21 cellular contexts compared by ENCODE assay signal in genomic region chr13:109281823-109282239, GRCh38.
DNase-seq lines count a peak whose midpoint lies in the region; ATAC-seq and TF ChIP-seq lines count a peak whose summit lies in the region.
"Had no signal": no experiment of that assay in that cellular context is flagged by ENCODE, and none has a peak within 500 bp of the region (broad histone marks: within the 10 kb centered on the region; RNA-seq: fewer than 3 reads in every experiment).

No MANE protein-coding gene starts in this region.

- H3K27me3 ChIP-seq in heart left ventricle (no peaks in the 10 kb centered on the region), neural progenitor cell (no peaks in the 10 kb centered on the region), mammary epithelial cell (ENCODE audit: insufficient read depth, low read length) (no peaks in the 10 kb centered on the region), Peyer's patch (no peaks in the 10 kb centered on the region)
- H3K27me3 ChIP-seq: MG63, SJCRH30 had no signal

- no peaks in the 10 kb centered on the region for H3F3A ChIP-seq in neural progenitor cell (ENCODE audit: low read depth)

- no peaks in the 10 kb centered on the region for H3K9me3 Mint-ChIP-seq in neural progenitor cell
- H3K9me3 Mint-ChIP-seq in activated T-helper 17 cell treated with anti-CD3 and anti-CD28 coated beads, Interleukin-2, amount 50 U/mL, for 72 hours, result no peaks in the 10 kb centered on the region

- TF ChIP-seq CTCF in heart left ventricle (IDR thresholded peaks at IDR 0.05) (no peak), neural progenitor cell (IDR thresholded peaks at IDR 0.05) (no peak), mammary epithelial cell (conservative IDR thresholded peaks at IDR 0.05 in 1 of 2, IDR thresholded peaks at IDR 0.05 in 1 of 2; ENCODE audit: extremely low read depth in 1 of 2, insufficient read depth in 1 of 2, low read depth in 1 of 2, low read length in 2 of 2) (no peak), Peyer's patch (IDR thresholded peaks at IDR 0.05) (no peak)

- dilution Hi-C loops in mammary epithelial cell (cut with HindIII; ENCODE audit: low sequenced_read_pairs), result no loop called here

- no peaks in the 10 kb centered on the region for H3K79me2 ChIP-seq in neural progenitor cell (ENCODE audit: low read depth)
- H3K79me2 ChIP-seq in mammary epithelial cell (ENCODE audit: insufficient read depth, low read length), result no peaks in the 10 kb centered on the region

- no peak overlapping the region for H3K27ac Mint-ChIP-seq in neural progenitor cell
- no peak overlapping the region for H3K27ac Mint-ChIP-seq in activated T-helper 17 cell treated with anti-CD3 and anti-CD28 coated beads, Interleukin-2, amount 50 U/mL, for 72 hours

- H3K36me3 ChIP-seq in heart left ventricle (no peaks in the 10 kb centered on the region), neural progenitor cell (no peaks in the 10 kb centered on the region), mammary epithelial cell (ENCODE audit: insufficient read depth, low read length) (no peaks in the 10 kb centered on the region), Peyer's patch (no peaks in the 10 kb centered on the region)
- H3K36me3 ChIP-seq: MG63, SJCRH30 had no signal

- no TSS peak for BruUV-seq in mammary epithelial cell (replicated peaks; lab: Mats Ljungman, UMichigan)

- H2AFZ ChIP-seq in neural progenitor cell (replicated peaks), result peak overlapping the region; percentile 4
- H2AFZ ChIP-seq in mammary epithelial cell (ENCODE audit: low read depth, low read length), result no peak overlapping the region

- CTCF ChIA-PET in mammary epithelial cell (lab: Charles Lee; ENCODE audit: low non-redundant PET), result no interaction called here

- TF ChIP-seq POLR2A in heart left ventricle (IDR thresholded peaks at IDR 0.05) (no peak), Peyer's patch (IDR thresholded peaks at IDR 0.05) (no peak)

- in situ Hi-C loops in mammary epithelial cell (cut with MboI; ENCODE audit: low sequenced_read_pairs in 2 of 2), result no loop called here

- H3K4me2 ChIP-seq in neural progenitor cell (no peak overlapping the region), mammary epithelial cell (ENCODE audit: insufficient read depth, low read depth, low read length) (no peak overlapping the region)

- ATAC-seq in Right ventricle myocardium inferior (peak; percentile 78), heart left ventricle (peak; percentile 85 to 94 (median 90))
- no peak for ATAC-seq in activated T-helper 17 cell treated with anti-CD3 and anti-CD28 coated beads, Interleukin-2, amount 50 U/mL, for 72 hours (replicated peaks)

- no peaks in the 10 kb centered on the region for H3K4me1 Mint-ChIP-seq in neural progenitor cell
- H3K4me1 Mint-ChIP-seq in activated T-helper 17 cell treated with anti-CD3 and anti-CD28 coated beads, Interleukin-2, amount 50 U/mL, for 72 hours, result no peaks in the 10 kb centered on the region

- H3K4me3 ChIP-seq in heart left ventricle (peak overlapping the region in 1 of 12 donors; percentile 24), neural progenitor cell (no peak overlapping the region), mammary epithelial cell (replicated peaks in 1 of 3; ENCODE audit: insufficient read depth in 1 of 3, low read depth in 2 of 3, low read length in 3 of 3) (no peak overlapping the region), Peyer's patch (no peak overlapping the region)
- H3K4me3 ChIP-seq: MG63, SJCRH30 had no signal

- no peak overlapping the region for H3K4me3 Mint-ChIP-seq in neural progenitor cell
- no peak overlapping the region for H3K4me3 Mint-ChIP-seq in activated T-helper 17 cell treated with anti-CD3 and anti-CD28 coated beads, Interleukin-2, amount 50 U/mL, for 72 hours

- intact Hi-C loops in Right ventricle myocardium inferior (cut with DNase I), result no loop called here
- intact Hi-C loops in cardiac septum (cut with DNase I), result loop anchor here (10.0 kb wide), 1 partner anchor 503 kb away; the partner anchor contains the start of gene IRS2
- intact Hi-C loops in heart left ventricle (cut with DNase I), result no loop called here
- intact Hi-C loops in mammary epithelial cell (cut with micrococcal nuclease), result no loop called here

- H3K9me3 ChIP-seq in heart left ventricle, result peaks cover 0 to 5% (median 0%) of the 10 kb centered on the region in 12 donors
- H3K9me3 ChIP-seq in neural progenitor cell (ENCODE audit: low read depth), result no peaks in the 10 kb centered on the region
- H3K9me3 ChIP-seq in mammary epithelial cell (replicated peaks; ENCODE audit: insufficient read depth, low read length), result no peaks in the 10 kb centered on the region
- no peaks in the 10 kb centered on the region for H3K9me3 ChIP-seq in Peyer's patch
- H3K9me3 ChIP-seq: MG63, SJCRH30 had no signal

- DNase-seq in Right ventricle myocardium inferior (ENCODE audit: missing footprints) (no peak), cardiac septum (ENCODE audit: low spot score) (no peak), heart left ventricle (peak in 4 of 5 donors; percentile 23 to 64 (median 40)), neural progenitor cell (ENCODE audit: low spot score) (no peak), iPS-NIHi11 (ENCODE audit: low spot score) (no peak), mammary epithelial cell (no peak), Peyer's patch (no peak)
- DNase-seq: 8988T, C1 segment of cervical spinal cord, H7, Karpas-422, MG63, NCI-H1092 treated with DMSO at 0.1 percent for 48 hours, NCI-H1694, NCI-H2107, NCI-H226, NCI-H69, OCI-M1, RPMI8226, SJCRH30 had no signal

- peak overlapping the region in 11 of 12 donors; percentile 15 to 71 (median 61) for H3K27ac ChIP-seq in heart left ventricle
- no peak overlapping the region for H3K27ac ChIP-seq in neural progenitor cell
- no peak overlapping the region for H3K27ac ChIP-seq in mammary epithelial cell (ENCODE audit: insufficient read depth, low read depth, low read length)
- H3K27ac ChIP-seq in Peyer's patch, result no peak overlapping the region
- H3K27ac ChIP-seq: SJCRH30 had no signal

- peaks cover 3% of the 10 kb centered on the region for H3K27me3 Mint-ChIP-seq in neural progenitor cell (ENCODE audit: insufficient read depth, low read depth)
- peaks cover 9% of the 10 kb centered on the region for H3K27me3 Mint-ChIP-seq in activated T-helper 17 cell treated with anti-CD3 and anti-CD28 coated beads, Interleukin-2, amount 50 U/mL, for 72 hours

- H3K36me3 Mint-ChIP-seq in neural progenitor cell, result no peaks in the 10 kb centered on the region
- H3K36me3 Mint-ChIP-seq in activated T-helper 17 cell treated with anti-CD3 and anti-CD28 coated beads, Interleukin-2, amount 50 U/mL, for 72 hours (ENCODE audit: low read depth), result no peaks in the 10 kb centered on the region

- H3K9ac ChIP-seq in neural progenitor cell, result no peak overlapping the region
- H3K9ac ChIP-seq in mammary epithelial cell (ENCODE audit: insufficient read depth, low read length), result no peak overlapping the region

- no peaks in the 10 kb centered on the region for H4K20me1 ChIP-seq in neural progenitor cell (ENCODE audit: low read depth)
- no peaks in the 10 kb centered on the region for H4K20me1 ChIP-seq in mammary epithelial cell (ENCODE audit: insufficient read depth, low read length)

- WGBS in heart left ventricle, 4 donors, result 51 to 65% (median 62%) methylated on average over 7 to 12 of the region's 12 CpGs
- 98% methylated on average over 9 of the region's 12 CpGs for WGBS in mammary epithelial cell (ENCODE audit: low coverage, missing lambda C conversion rate)

- H3K4me1 ChIP-seq in heart left ventricle (peaks cover 0 to 10% (median 0%) of the 10 kb centered on the region in 12 donors), neural progenitor cell (peaks cover under 1% of the 10 kb centered on the region), mammary epithelial cell (ENCODE audit: insufficient read depth, low read length) (no peaks in the 10 kb centered on the region), Peyer's patch (no peaks in the 10 kb centered on the region)
- H3K4me1 ChIP-seq: SJCRH30 had no signal

Comparison
In these comparisons a context has a peak if more than half of its experiments do, and no peak if none do; other contexts are left out.
1. DNase-seq: peak in heart left ventricle (4 of 5); none in Right ventricle myocardium inferior (single experiment), cardiac septum (single experiment), neural progenitor cell (single experiment), iPS-NIHi11 (single experiment), mammary epithelial cell (single experiment) and Peyer's patch (0 of 3).
2. H3K27ac ChIP-seq: peak in heart left ventricle (11 of 12); none in neural progenitor cell (single experiment), mammary epithelial cell (single experiment) and Peyer's patch (0 of 4).